In the genomic region with DNA sequence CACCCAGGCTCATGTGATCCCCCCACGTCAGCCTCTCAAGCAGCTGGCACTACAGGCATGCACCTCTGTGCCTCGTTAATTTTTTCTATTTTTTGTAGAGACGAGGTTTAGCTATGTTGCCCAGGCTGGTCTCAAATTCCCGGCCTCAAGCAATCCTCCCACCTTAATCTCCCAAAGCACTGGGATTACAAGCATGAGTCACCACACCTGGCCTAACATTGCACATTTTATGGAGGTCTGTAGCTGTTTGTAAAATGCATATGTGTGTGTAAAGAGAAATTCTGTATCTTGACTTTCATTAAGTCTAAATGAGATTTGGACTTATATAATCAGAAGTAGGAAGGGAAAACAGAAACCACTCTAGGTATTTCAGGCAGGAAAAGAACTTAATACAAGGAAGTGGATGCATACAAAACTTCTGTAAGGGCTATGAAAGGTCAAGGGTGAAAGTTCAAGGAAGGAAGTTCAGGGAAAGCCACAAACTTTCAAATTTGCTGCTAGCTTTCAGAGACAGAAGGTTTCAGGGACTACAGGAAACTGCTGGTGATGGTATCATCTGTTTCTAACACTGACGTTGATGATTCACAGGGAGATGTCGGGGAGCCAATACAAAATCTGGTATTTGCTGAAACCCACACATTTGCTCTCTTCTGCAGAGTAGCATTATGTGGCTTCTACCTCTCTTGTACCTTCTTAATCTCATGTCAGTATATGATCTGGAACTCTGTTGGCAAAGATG, we compare ENCODE assay signal across 7 cellular contexts.
DNase-seq lines count a peak whose midpoint lies in the region; ATAC-seq and TF ChIP-seq lines count a peak whose summit lies in the region.

No MANE protein-coding gene starts in this region.

- TF ChIP-seq RAD21 in HCT116 (IDR thresholded peaks at IDR 0.05; ENCODE audit: low read depth) = no peak

- no peak overlapping the region for H3K9ac ChIP-seq in HCT116 (ENCODE audit: low read length)

- DNase-seq in HCT116 (ENCODE audit: low read depth, low spot score) (peak; percentile 13), M059J (ENCODE audit: low read depth) (peak; percentile 80), brain microvascular endothelial cell (peak; percentile 57), ascending aorta (ENCODE audit: low spot score in 2 of 2) (no peak), esophagus muscularis mucosa (ENCODE audit: extremely low spot score) (no peak)
- peak; percentile 2 for DNase-seq in stimulated activated naive CD4-positive, alpha-beta T cell treated with Interleukin-2 at 50 U/mL for 16 hours (lab: John Stamatoyannopoulos, UW)

- CTCF ChIA-PET in HCT116 (lab: Charles Lee) = no interaction called here

- H3K9me2 ChIP-seq in HCT116 (ENCODE audit: insufficient read depth) = no peaks in the 10 kb centered on the region

- H3K27ac ChIP-seq in HCT116 (ENCODE audit: low read depth, low read length) (no peak overlapping the region), brain microvascular endothelial cell (no peak overlapping the region), ascending aorta (no peak overlapping the region), esophagus muscularis mucosa (replicated peaks in 1 of 4) (no peak overlapping the region)

- no peak for TF ChIP-seq POLR2A in HCT116 (IDR thresholded peaks at IDR 0.05; ENCODE audit: borderline replicate concordance, extremely low read depth, insufficient read depth, insufficient read length)
- no peak for TF ChIP-seq POLR2A in esophagus muscularis mucosa (IDR thresholded peaks at IDR 0.05; ENCODE audit: low read depth)

- no peaks in the 10 kb centered on the region for H3K79me2 ChIP-seq in HCT116 (ENCODE audit: insufficient read depth, low read length)

- H2AFZ ChIP-seq in HCT116 (ENCODE audit: low read depth, low read length, poor library complexity, severe bottlenecking) = peak overlapping the region; percentile 63

- TF ChIP-seq CTCF in HCT116 (IDR thresholded peaks at IDR 0.05 in 2 of 3, conservative IDR thresholded peaks at IDR 0.05 in 1 of 3; ENCODE audit: borderline replicate concordance in 1 of 3, insufficient read depth in 1 of 3, low read depth in 2 of 3, low read length in 2 of 3) (no peak), brain microvascular endothelial cell (IDR thresholded peaks at IDR 0.05; ENCODE audit: low read depth, low read length, missing control alignments) (no peak), ascending aorta (IDR thresholded peaks at IDR 0.05) (no peak), esophagus muscularis mucosa (IDR thresholded peaks at IDR 0.05) (no peak)

- no TSS peak for BruUV-seq in HCT116 (replicated peaks; lab: Mats Ljungman, UMichigan)

- peak overlapping the region; percentile 52 for H3K4me2 ChIP-seq in HCT116 (ENCODE audit: low read length)

- RAD21 ChIA-PET in HCT116 (lab: Charles Lee; ENCODE audit: low non-redundant PET in 1 of 2, low total read pairs in 2 of 2, uncharacterized antibody in 2 of 2, unreplicated experiment in 2 of 2) = no interaction called here

- TF ChIP-seq EP300 in esophagus muscularis mucosa (IDR thresholded peaks at IDR 0.05) = no peak

- POLR2A ChIA-PET in HCT116 (lab: Charles Lee) = interaction anchor here (1.0 kb wide), 1 partner anchor 8 kb away, joined by 3 read pairs; no protein-coding TSS in a partner anchor

- H3K27me3 ChIP-seq in HCT116 (ENCODE audit: insufficient read depth, low read length) (no peaks in the 10 kb centered on the region), brain microvascular endothelial cell (replicated peaks) (no peaks in the 10 kb centered on the region), ascending aorta (no peaks in the 10 kb centered on the region), esophagus muscularis mucosa (no peaks in the 10 kb centered on the region)

- peaks cover 12 to 50% of the 10 kb centered on the region in 2 experiments for H3K4me1 ChIP-seq in HCT116 (ENCODE audit: control insufficient read depth in 1 of 2, insufficient read depth in 2 of 2, low read length in 2 of 2)
- H3K4me1 ChIP-seq in ascending aorta = peaks cover 0 to 3% of the 10 kb centered on the region in 2 donors
- peaks cover under 1 to 8% (median 7%) of the 10 kb centered on the region in 4 donors for H3K4me1 ChIP-seq in esophagus muscularis mucosa

- H3K4me3 ChIP-seq in HCT116 (replicated peaks in 1 of 2; ENCODE audit: low read depth in 1 of 2, low read length in 2 of 2) (no peak overlapping the region), brain microvascular endothelial cell (ENCODE audit: low read depth, low read length) (no peak overlapping the region), ascending aorta (no peak overlapping the region), esophagus muscularis mucosa (no peak overlapping the region)

- WGBS in esophagus muscularis mucosa = 77% methylated on average over 6 of the region's 6 CpGs

- H3K36me3 ChIP-seq in HCT116 (ENCODE audit: control insufficient read depth in 1 of 2, insufficient read depth in 2 of 2, low read length in 2 of 2) = no peaks in the 10 kb centered on the region
- H3K36me3 ChIP-seq in brain microvascular endothelial cell (replicated peaks) = no peaks in the 10 kb centered on the region
- H3K36me3 ChIP-seq in ascending aorta = no peaks in the 10 kb centered on the region
- H3K36me3 ChIP-seq in esophagus muscularis mucosa = no peaks in the 10 kb centered on the region

- ATAC-seq in GM18858 (IDR thresholded peaks at IDR 0.05; ENCODE audit: unreplicated experiment) = peak; percentile 88
- peak; percentile 56 for ATAC-seq in HCT116

- H3K9me3 ChIP-seq in HCT116 (ENCODE audit: control insufficient read depth in 1 of 2, insufficient read depth in 1 of 2, low read depth in 1 of 2, low read length in 2 of 2) = no peaks in the 10 kb centered on the region
- H3K9me3 ChIP-seq in ascending aorta = no peaks in the 10 kb centered on the region
- no peaks in the 10 kb centered on the region for H3K9me3 ChIP-seq in esophagus muscularis mucosa

- H4K20me1 ChIP-seq in HCT116 (ENCODE audit: insufficient read depth) = no peaks in the 10 kb centered on the region

- intact Hi-C loops in HCT116 (cut with micrococcal nuclease) = no loop called here
- intact Hi-C loops in ascending aorta (cut with DNase I) = no loop called here
- intact Hi-C loops in esophagus muscularis mucosa (cut with DNase I) = no loop called here

- in situ Hi-C loops in brain microvascular endothelial cell (cut with HindIII; ENCODE audit: low pct_ligation_motif_present, low sequenced_read_pairs) = no loop called here

TF ChIP-seq in HCT116, 20 proteins besides CTCF, POLR2A, EP300 and RAD21:
- no peak for TF ChIP-seq EZH2 (IDR thresholded peaks at IDR 0.05)
- TF ChIP-seq EGR1 (IDR thresholded peaks at IDR 0.05; ENCODE audit: low read depth) = 0 out of 2 replicates have a peak, but pooled peaks have one; percentile 23
- TF ChIP-seq CBX3 (IDR thresholded peaks at IDR 0.05; ENCODE audit: low read depth) = 0 out of 2 replicates have a peak, but pooled peaks have one; percentile 20
- peak; percentile 22 for TF ChIP-seq TCF7L2 (IDR thresholded peaks at IDR 0.05; ENCODE audit: borderline replicate concordance, extremely low read depth, insufficient read depth, insufficient read length)
- peak; percentile 9; the same call in 1 of the 2 replicates for TF ChIP-seq ELF1 (IDR thresholded peaks at IDR 0.05; ENCODE audit: borderline replicate concordance, low read depth)
- peak; percentile 73; the same call in 1 of the 2 replicates for TF ChIP-seq FOSL1 (IDR thresholded peaks at IDR 0.05; ENCODE audit: low read depth)
- TF ChIP-seq, protein P1, sequence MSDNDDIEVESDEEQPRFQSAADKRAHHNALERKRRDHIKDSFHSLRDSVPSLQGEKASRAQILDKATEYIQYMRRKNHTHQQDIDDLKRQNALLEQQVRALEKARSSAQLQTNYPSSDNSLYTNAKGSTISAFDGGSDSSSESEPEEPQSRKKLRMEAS (IDR thresholded peaks at IDR 0.05) = peak; percentile 54; the same call in 1 of the 2 replicates
- no peak for TF ChIP-seq ZNF274 (IDR thresholded peaks at IDR 0.05; ENCODE audit: low read depth, low read length)
- no peak for TF ChIP-seq EZH2phosphoT487 (IDR thresholded peaks at IDR 0.05; ENCODE audit: borderline replicate concordance)
- no peak for TF ChIP-seq SRF (IDR thresholded peaks at IDR 0.05; ENCODE audit: low read depth)
- no peak; the same call in 1 of the 2 replicates for TF ChIP-seq CEBPB (IDR thresholded peaks at IDR 0.05; ENCODE audit: low read depth)
- peak; percentile 70 for TF ChIP-seq JUND (IDR thresholded peaks at IDR 0.05)
- TF ChIP-seq SP1 (IDR thresholded peaks at IDR 0.05; ENCODE audit: low read depth) = peak; percentile 37; the same call in 1 of the 2 replicates

Comparison
In these comparisons a context has a peak if more than half of its experiments do, and no peak if none do; other contexts are left out.
1. DNase-seq: peak in HCT116 (single experiment), M059J (single experiment), brain microvascular endothelial cell (single experiment) and stimulated activated naive CD4-positive, alpha-beta T cell treated with Interleukin-2 at 50 U/mL for 16 hours (single experiment); none in ascending aorta (0 of 2) and esophagus muscularis mucosa (single experiment).